Comparison of ENCODE assay signal across 8 cellular contexts in the genomic region with DNA sequence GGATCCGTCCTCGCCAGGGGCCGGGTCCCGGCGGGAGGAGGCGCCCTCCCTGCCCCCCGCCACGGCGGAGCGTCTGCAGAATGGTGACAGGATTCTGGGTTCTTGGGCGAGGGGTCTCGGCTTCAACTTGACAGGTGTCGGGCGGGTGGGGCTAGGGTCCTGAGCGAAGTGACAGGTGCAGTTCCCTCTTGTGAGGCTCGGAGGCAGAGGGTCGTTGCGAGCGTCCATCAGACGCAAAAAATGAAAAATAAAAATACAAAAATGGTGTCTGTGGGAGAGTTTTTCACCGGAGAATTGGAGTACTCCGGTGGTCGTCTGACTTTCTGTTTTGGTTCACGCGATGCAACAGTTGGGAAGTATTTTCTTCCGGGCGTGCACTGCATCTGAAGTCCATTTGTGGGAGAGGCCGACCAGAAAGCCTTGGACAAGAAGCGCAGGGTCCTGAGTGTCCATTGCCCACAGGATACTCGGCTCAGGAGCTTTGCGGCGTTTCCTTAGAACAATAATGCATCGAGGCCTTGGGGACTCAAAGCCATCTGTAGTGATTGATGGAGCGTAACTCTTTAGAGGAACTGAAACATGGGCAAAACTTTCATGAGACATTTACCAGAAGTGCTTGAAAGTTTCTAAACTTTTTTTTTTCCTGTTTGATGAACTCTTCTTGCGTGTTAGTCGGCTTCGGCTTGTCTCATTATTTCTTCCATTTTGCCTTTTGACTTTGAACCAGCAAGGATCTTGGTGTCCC. TPM values are rescaled to one million over a fixed set of nuclear protein-coding genes. Genes with fewer than 3 reads are reported as not detected.
DNase-seq lines count a peak whose midpoint lies in the region; ATAC-seq, FAIRE-seq and TF ChIP-seq lines count a peak whose summit lies in the region.

No MANE protein-coding gene starts in this region.

- DNase-seq in NCI-H2227 (lab: John Stamatoyannopoulos, UW; ENCODE audit: unreplicated experiment) (peak; percentile 25), NCI-H2227 treated with DMSO at 0.1 percent for 48 hours (lab: John Stamatoyannopoulos, UW) (no peak), SK-N-SH (peak; percentile 50), dedifferentiated amniotic fluid mesenchymal stem cell (ENCODE audit: extremely low spot score) (peak; percentile 38), HepG2 (ENCODE audit: low spot score) (peak; percentile 30)

- intact Hi-C loops in HepG2 (cut with micrococcal nuclease; ENCODE audit: unreplicated experiment) = loop anchor here (5.0 to 10.0 kb wide), 4 partner anchors 72 to 210 kb away; partner anchors contain the start of genes ITM2B, LPAR6 and MED4

- WGBS in SK-N-SH (ENCODE audit: low lambda C conversion rate) = 3% methylated on average over 23 of the region's 37 CpGs
- 1% methylated on average over 27 of the region's 37 CpGs for WGBS in HepG2 (ENCODE audit: low lambda C conversion rate)

- H3K27ac ChIP-seq in SK-N-SH (ENCODE audit: low read depth in 2 of 2, low read length in 1 of 2) (peak overlapping the region; percentile 95 to 96), HepG2 (ENCODE audit: extremely low read length, insufficient read depth, low read length) (peak overlapping the region; percentile 94), subcutaneous abdominal adipose tissue (ENCODE audit: low read depth, low read length) (peak overlapping the region; percentile 99)

- BruUV-seq in HepG2 (replicated peaks; lab: Mats Ljungman, UMichigan) = TSS peak; percentile 58

- TF ChIP-seq CTCF in SK-N-SH (IDR thresholded peaks at IDR 0.05) = no peak
- no peak for TF ChIP-seq CTCF in HepG2 (CRISPR knock-in tag; IDR thresholded peaks at IDR 0.05)

- H2AFZ ChIP-seq in SK-N-SH (ENCODE audit: low read depth) = peak overlapping the region; percentile 87; the same call in 1 of the 2 replicates
- no peak overlapping the region for H2AFZ ChIP-seq in HepG2 (ENCODE audit: low read length)

- TF ChIP-seq RAD21 in SK-N-SH (IDR thresholded peaks at IDR 0.05; ENCODE audit: low read length) (no peak), HepG2 (CRISPR knock-in tag; IDR thresholded peaks at IDR 0.05) (no peak)

- TF ChIP-seq EP300 in SK-N-SH (IDR thresholded peaks at IDR 0.05; ENCODE audit: borderline replicate concordance in 1 of 2, low read depth in 1 of 2, low read length in 1 of 2) (no peak), HepG2 (IDR thresholded peaks at IDR 0.05; ENCODE audit: low read depth in 2 of 2, low read length in 2 of 2) (no peak), HepG2 (CRISPR knock-in tag; IDR thresholded peaks at IDR 0.05; ENCODE audit: borderline replicate concordance) (no peak)

- no peaks in the 10 kb centered on the region for H3K9me2 ChIP-seq in SK-N-SH

- peak overlapping the region; percentile 98 for H3K9ac ChIP-seq in SK-N-SH
- H3K9ac ChIP-seq in HepG2 (ENCODE audit: insufficient read depth, low read depth, low read length) = peak overlapping the region; percentile 96
- peak overlapping the region; percentile 89 to 99 (median 96) for H3K9ac ChIP-seq in subcutaneous abdominal adipose tissue (ENCODE audit: low read length in 5 of 5)

- no peak; a peak in 1 of 4 replicates for TF ChIP-seq POLR2A in HepG2 (IDR thresholded peaks at IDR 0.05; ENCODE audit: insufficient read depth in 1 of 2, low read depth in 2 of 2, low read length in 2 of 2)

- H3K36me3 ChIP-seq in SK-N-SH (replicated peaks in 1 of 2; ENCODE audit: control insufficient read depth in 1 of 2, insufficient read depth in 2 of 2, low read length in 1 of 2) = peaks cover 13 to 14% of the 10 kb centered on the region in 2 experiments
- no peaks in the 10 kb centered on the region for H3K36me3 ChIP-seq in HepG2 (replicated peaks in 1 of 2; ENCODE audit: control insufficient read depth in 1 of 2, insufficient read depth in 2 of 2, low read length in 2 of 2)
- H3K36me3 ChIP-seq in subcutaneous abdominal adipose tissue (ENCODE audit: control insufficient read depth in 5 of 5, insufficient read depth in 5 of 5, low read length in 5 of 5) = no peaks in the 10 kb centered on the region

- POLR2A ChIA-PET in SK-N-SH (lab: Yijun Ruan, JAX) (no interaction called here), HepG2 (lab: Yijun Ruan, JAX) (interaction anchor here (2.7 kb wide), 1 partner anchor 68 kb away, joined by 9 read pairs; no protein-coding TSS in a partner anchor)

- peaks cover 12% of the 10 kb centered on the region for H3F3A ChIP-seq in SK-N-SH (replicated peaks; ENCODE audit: insufficient read depth)

- H3K4me1 ChIP-seq in SK-N-SH (ENCODE audit: control insufficient read depth in 1 of 2, insufficient read depth in 2 of 2, low read depth in 1 of 2, low read length in 1 of 2) = peaks cover 0 to 17% of the 10 kb centered on the region in 2 experiments; a peak in 2 of 4 replicates
- H3K4me1 ChIP-seq in HepG2 (ENCODE audit: insufficient read depth, low read length) = peaks cover 20% of the 10 kb centered on the region
- H3K4me1 ChIP-seq in subcutaneous abdominal adipose tissue (ENCODE audit: control insufficient read depth in 5 of 5, insufficient read depth in 5 of 5, low read length in 5 of 5) = peaks cover 0 to 32% (median 23%) of the 10 kb centered on the region in 5 donors

- CTCF ChIA-PET in SK-N-SH (lab: Yijun Ruan, JAX) = interaction anchor here (1.2 to 1.5 kb wide), 2 partner anchors 71 to 266 kb away, joined by 3 read pairs; partner anchors contain the start of gene ITM2B
- CTCF ChIA-PET in HepG2 (lab: Yijun Ruan, JAX; ENCODE audit: low intra/inter-chr PET ratio, low total read pairs) = no interaction called here

- ATAC-seq in GM19467 (IDR thresholded peaks at IDR 0.05; ENCODE audit: unreplicated experiment) = peak; percentile 64
- ATAC-seq in HG03469 (IDR thresholded peaks at IDR 0.05; ENCODE audit: unreplicated experiment) = peak; percentile 70
- ATAC-seq in HepG2 = peak; percentile 58

- H3K79me2 ChIP-seq in SK-N-SH (ENCODE audit: insufficient read depth) = peaks cover 52% of the 10 kb centered on the region
- H3K79me2 ChIP-seq in HepG2 (ENCODE audit: insufficient read depth, low read length) = peaks cover 30% of the 10 kb centered on the region

- H3K4me2 ChIP-seq in SK-N-SH = peak overlapping the region; percentile 85
- peak overlapping the region; percentile 77 for H3K4me2 ChIP-seq in HepG2 (ENCODE audit: low read depth, low read length)

- in situ Hi-C loops in HepG2 (cut with HindIII; ENCODE audit: extremely low pct_ligation_motif_present, low pct_unique_long_range_greater_than_20kb) = loop anchor here (10.0 to 25.0 kb wide), 2 partner anchors 180 to 458 kb away; no protein-coding TSS in a partner anchor

- no peak for FAIRE-seq in HepG2 (lab: Jason Lieb, UNC)

- no peaks in the 10 kb centered on the region for H3K27me3 ChIP-seq in SK-N-SH (ENCODE audit: insufficient read depth)
- no peaks in the 10 kb centered on the region; a peak in 1 of 5 replicates for H3K27me3 ChIP-seq in HepG2 (ENCODE audit: control insufficient read depth in 1 of 2, insufficient read depth in 2 of 2, low read length in 2 of 2)
- H3K27me3 ChIP-seq in subcutaneous abdominal adipose tissue (ENCODE audit: control insufficient read depth in 5 of 5, insufficient read depth in 4 of 5, low read length in 5 of 5) = no peaks in the 10 kb centered on the region

- H3K4me3 ChIP-seq in SK-N-SH (ENCODE audit: low read depth in 2 of 2, low read length in 1 of 2) (peak overlapping the region; percentile 81 to 91), HepG2 (replicated peaks in 1 of 3; ENCODE audit: insufficient read depth in 1 of 3, low read depth in 2 of 3, low read length in 3 of 3) (peak overlapping the region; percentile 79 to 91 (median 91)), subcutaneous abdominal adipose tissue (ENCODE audit: low read depth in 1 of 5, low read length in 5 of 5) (peak overlapping the region; percentile 80 to 97 (median 88))

- H3K9me3 ChIP-seq in SK-N-SH (no peaks in the 10 kb centered on the region), HepG2 (ENCODE audit: low read length) (no peaks in the 10 kb centered on the region), subcutaneous abdominal adipose tissue (ENCODE audit: control insufficient read depth in 5 of 5, low read length in 5 of 5) (no peaks in the 10 kb centered on the region)

- H4K20me1 ChIP-seq in SK-N-SH (ENCODE audit: insufficient read depth) (no peaks in the 10 kb centered on the region), HepG2 (ENCODE audit: insufficient read depth, low read length) (peaks cover 7% of the 10 kb centered on the region; the same call in 1 of the 2 replicates)

TF ChIP-seq in SK-N-SH, 30 proteins besides CTCF, POLR2A, EP300 and RAD21 (continues in another document):
- TF ChIP-seq RFX5 (IDR thresholded peaks at IDR 0.05; ENCODE audit: low read length) = no peak

RNA-seq across cellular contexts. Expression of gene RB1, which starts 0.8 kb away (rescaled TPM):
- polyA plus RNA-seq in SK-N-SH (2012; rRNA removed) (11.5 and 13.0 TPM in 2 replicates), HepG2 (2011; rRNA removed) (11.0 and 15.6 TPM in 2 replicates)
- polyA plus RNA-seq in SK-N-SH (2012; cell fraction: cytosol; rRNA removed) = 18.5 and 26.3 TPM in 2 replicates
- 5.8 and 12.2 TPM in 2 replicates for polyA plus RNA-seq in SK-N-SH (2012; cell fraction: nucleus; rRNA removed)
- total RNA-seq in HepG2 (2016; rRNA removed; fragmentation: Illumina TruSeq; extraction: Trizol) = 23.7 and 35.7 TPM in 2 replicates
- 2.6 and 3.1 TPM in 2 replicates for total RNA-seq in HepG2 (2016; cell fraction: cytosol; rRNA removed; fragmentation: Illumina TruSeq; extraction: Trizol; ENCODE audit: low read depth)
- 21.7 and 35.5 TPM in 2 replicates for total RNA-seq in HepG2 (2016; cell fraction: insoluble cytoplasmic fraction; rRNA removed; fragmentation: Illumina TruSeq; extraction: Trizol)
- total RNA-seq in HepG2 (2016; cell fraction: membrane; rRNA removed; fragmentation: Illumina TruSeq; extraction: Trizol) = 11.2 and 11.5 TPM in 2 replicates
- 23.1 and 26.3 TPM in 2 replicates for total RNA-seq in HepG2 (2016; cell fraction: nucleus; rRNA removed; fragmentation: Illumina TruSeq; extraction: Trizol)
- 6.0 and 9.8 TPM in 2 replicates for polyA plus RNA-seq in HepG2 (2011; cell fraction: cytosol; rRNA removed)
- 4.1 and 5.4 TPM in 2 replicates for polyA plus RNA-seq in HepG2 (2011; cell fraction: nucleus; rRNA removed)
- 15.5 and 15.8 TPM in 2 replicates for polyA plus RNA-seq in HepG2 (2012)
- 0.92 and 0.93 TPM in 2 replicates for polyA plus RNA-seq in HepG2 (2016; cell fraction: cytosol; fragmentation: Illumina TruSeq; extraction: Trizol; ENCODE audit: low read depth)
- polyA plus RNA-seq in HepG2 (2016; cell fraction: insoluble cytoplasmic fraction; fragmentation: Illumina TruSeq; extraction: Trizol; ENCODE audit: low read depth) = 34.7 and 35.7 TPM in 2 replicates
- 4.2 and 4.3 TPM in 2 replicates for polyA plus RNA-seq in HepG2 (2016; cell fraction: membrane; fragmentation: Illumina TruSeq; extraction: Trizol; ENCODE audit: low read depth)
- polyA plus RNA-seq in HepG2 (2016; cell fraction: nucleus; fragmentation: Illumina TruSeq; extraction: Trizol; ENCODE audit: insufficient read depth, low read depth) = 17.8 and 23.0 TPM in 2 replicates
- polyA minus RNA-seq in HepG2 (2011; rRNA and poly(A)+ RNA removed; ENCODE audit: low replicate concordance) = 7.8 and 8.2 TPM in 2 replicates
- 13.0 TPM in 2 replicates for polyA minus RNA-seq in HepG2 (2011; cell fraction: cytosol; rRNA and poly(A)+ RNA removed)
- 32.4 and 33.0 TPM in 2 replicates for polyA minus RNA-seq in HepG2 (2011; cell fraction: nucleus; rRNA and poly(A)+ RNA removed)
